1 cellular context compared by ENCODE assay signal in the genomic region with DNA sequence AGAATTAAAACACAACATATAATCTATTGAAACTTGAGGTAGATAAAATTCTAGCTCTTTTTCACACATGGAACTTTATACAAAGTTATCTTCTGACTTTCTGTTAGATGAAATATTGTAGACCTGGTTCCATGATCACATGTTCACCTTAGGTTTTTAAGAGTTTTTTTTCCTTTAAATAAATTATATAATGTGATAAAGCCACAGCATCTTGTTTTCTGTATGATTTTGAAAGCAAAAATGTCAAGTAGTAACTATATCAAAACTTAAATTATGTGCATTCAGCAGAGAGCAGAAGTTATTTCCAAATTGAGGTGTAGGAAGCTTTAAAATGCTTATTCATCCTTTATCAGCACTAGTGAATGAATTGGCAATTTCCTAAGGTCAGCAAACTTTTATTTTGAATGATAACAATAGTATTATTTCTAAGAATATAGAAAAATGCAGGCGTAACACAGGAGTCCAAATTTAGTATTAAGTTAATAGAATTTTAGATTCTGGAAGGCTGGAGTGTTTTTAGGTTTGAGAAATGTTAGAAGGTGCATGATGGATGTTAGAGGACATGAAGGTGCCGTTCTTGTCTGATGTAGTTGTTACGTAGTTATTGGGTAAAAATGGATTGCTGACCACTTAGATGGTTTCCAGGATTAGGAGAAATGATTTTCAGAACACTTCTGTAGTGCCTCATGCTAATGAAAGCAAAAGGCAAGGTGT.
TF ChIP-seq lines count a peak whose summit lies in the region.

No MANE protein-coding gene starts in this region.

TF ChIP-seq in K562, 482 proteins besides CTCF, POLR2A, EP300 and RAD21 (continued from another document and continues in another):
- TF ChIP-seq, protein P1, sequence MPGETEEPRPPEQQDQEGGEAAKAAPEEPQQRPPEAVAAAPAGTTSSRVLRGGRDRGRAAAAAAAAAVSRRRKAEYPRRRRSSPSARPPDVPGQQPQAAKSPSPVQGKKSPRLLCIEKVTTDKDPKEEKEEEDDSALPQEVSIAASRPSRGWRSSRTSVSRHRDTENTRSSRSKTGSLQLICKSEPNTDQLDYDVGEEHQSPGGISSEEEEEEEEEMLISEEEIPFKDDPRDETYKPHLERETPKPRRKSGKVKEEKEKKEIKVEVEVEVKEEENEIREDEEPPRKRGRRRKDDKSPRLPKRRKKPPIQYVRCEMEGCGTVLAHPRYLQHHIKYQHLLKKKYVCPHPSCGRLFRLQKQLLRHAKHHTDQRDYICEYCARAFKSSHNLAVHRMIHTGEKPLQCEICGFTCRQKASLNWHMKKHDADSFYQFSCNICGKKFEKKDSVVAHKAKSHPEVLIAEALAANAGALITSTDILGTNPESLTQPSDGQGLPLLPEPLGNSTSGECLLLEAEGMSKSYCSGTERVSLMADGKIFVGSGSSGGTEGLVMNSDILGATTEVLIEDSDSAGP (CRISPR knock-in tag; IDR thresholded peaks at IDR 0.05): no peak
- TF ChIP-seq NCOR1 (IDR thresholded peaks at IDR 0.05) (peak; percentile 35; the same call in 1 of the 2 replicates), HDAC1 (IDR thresholded peaks at IDR 0.05) (peak in 1 of 2 experiments; percentile 43; a peak in 1 of 4 replicates), ARNT (IDR thresholded peaks at IDR 0.05) (peak in 1 of 2 experiments; percentile 48; a peak in 1 of 4 replicates), NR2C1 (IDR thresholded peaks at IDR 0.05) (peak; percentile 32), NR2C1 (tag; IDR thresholded peaks at IDR 0.05) (no peak; the same call in 1 of the 2 replicates), C11orf30 (IDR thresholded peaks at IDR 0.05; ENCODE audit: low read depth) (peak; percentile 100), DPF2 (IDR thresholded peaks at IDR 0.05) (peak; percentile 95), FOXJ2 (tag; IDR thresholded peaks at IDR 0.05) (0 out of 2 replicates have a peak, but pooled peaks have one; percentile 25), ZNF436 (CRISPR knock-in tag; IDR thresholded peaks at IDR 0.05) (no peak), FOXM1 (IDR thresholded peaks at IDR 0.05; ENCODE audit: low read depth) (peak; percentile 51; the same call in 1 of the 2 replicates), FOXM1 (CRISPR knock-in tag; IDR thresholded peaks at IDR 0.05; ENCODE audit: low read depth) (no peak), ZNF143 (CRISPR knock-in tag; IDR thresholded peaks at IDR 0.05) (no peak), KLF10 (CRISPR knock-in tag; IDR thresholded peaks at IDR 0.05) (no peak), ZBTB1 (CRISPR knock-in tag; IDR thresholded peaks at IDR 0.05; ENCODE audit: borderline replicate concordance, low read depth) (no peak), KAT2B (IDR thresholded peaks at IDR 0.05; ENCODE audit: low read depth, low read length) (no peak), MYC (IDR thresholded peaks at IDR 0.05; ENCODE audit: low read depth, low read length) (peak; percentile 45; the same call in 1 of the 2 replicates), MYC (CRISPR knock-in tag; IDR thresholded peaks at IDR 0.05; ENCODE audit: borderline replicate concordance, low read depth) (no peak), EP400 (IDR thresholded peaks at IDR 0.05) (peak; percentile 63), ZNF347 (CRISPR knock-in tag; IDR thresholded peaks at IDR 0.05; ENCODE audit: low read depth) (no peak), ZNF316 (IDR thresholded peaks at IDR 0.05) (peak; percentile 100), NUFIP1 (IDR thresholded peaks at IDR 0.05; ENCODE audit: partially characterized antibody) (no peak), KDM1A (IDR thresholded peaks at IDR 0.05) (peak; percentile 46 to 60; a peak in 2 of 4 replicates), ZNF668 (CRISPR knock-in tag; IDR thresholded peaks at IDR 0.05) (peak; percentile 72; the same call in 1 of the 2 replicates), NR2C2 (CRISPR knock-in tag; IDR thresholded peaks at IDR 0.05) (no peak), NR2C2 (tag; IDR thresholded peaks at IDR 0.05) (peak; percentile 26; the same call in 1 of the 2 replicates), ATF7 (IDR thresholded peaks at IDR 0.05) (0 out of 2 replicates have a peak, but pooled peaks have one; percentile 10), PML (IDR thresholded peaks at IDR 0.05; ENCODE audit: low read length) (no peak), MCM3 (IDR thresholded peaks at IDR 0.05) (no peak), CBFA2T2 (conservative IDR thresholded peaks at IDR 0.05) (no peak)
- TF ChIP-seq, protein P2, sequence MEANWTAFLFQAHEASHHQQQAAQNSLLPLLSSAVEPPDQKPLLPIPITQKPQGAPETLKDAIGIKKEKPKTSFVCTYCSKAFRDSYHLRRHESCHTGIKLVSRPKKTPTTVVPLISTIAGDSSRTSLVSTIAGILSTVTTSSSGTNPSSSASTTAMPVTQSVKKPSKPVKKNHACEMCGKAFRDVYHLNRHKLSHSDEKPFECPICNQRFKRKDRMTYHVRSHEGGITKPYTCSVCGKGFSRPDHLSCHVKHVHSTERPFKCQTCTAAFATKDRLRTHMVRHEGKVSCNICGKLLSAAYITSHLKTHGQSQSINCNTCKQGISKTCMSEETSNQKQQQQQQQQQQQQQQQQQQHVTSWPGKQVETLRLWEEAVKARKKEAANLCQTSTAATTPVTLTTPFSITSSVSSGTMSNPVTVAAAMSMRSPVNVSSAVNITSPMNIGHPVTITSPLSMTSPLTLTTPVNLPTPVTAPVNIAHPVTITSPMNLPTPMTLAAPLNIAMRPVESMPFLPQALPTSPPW (CRISPR knock-in tag; IDR thresholded peaks at IDR 0.05): peak; percentile 26; the same call in 1 of the 2 replicates
- TF ChIP-seq, protein P3, sequence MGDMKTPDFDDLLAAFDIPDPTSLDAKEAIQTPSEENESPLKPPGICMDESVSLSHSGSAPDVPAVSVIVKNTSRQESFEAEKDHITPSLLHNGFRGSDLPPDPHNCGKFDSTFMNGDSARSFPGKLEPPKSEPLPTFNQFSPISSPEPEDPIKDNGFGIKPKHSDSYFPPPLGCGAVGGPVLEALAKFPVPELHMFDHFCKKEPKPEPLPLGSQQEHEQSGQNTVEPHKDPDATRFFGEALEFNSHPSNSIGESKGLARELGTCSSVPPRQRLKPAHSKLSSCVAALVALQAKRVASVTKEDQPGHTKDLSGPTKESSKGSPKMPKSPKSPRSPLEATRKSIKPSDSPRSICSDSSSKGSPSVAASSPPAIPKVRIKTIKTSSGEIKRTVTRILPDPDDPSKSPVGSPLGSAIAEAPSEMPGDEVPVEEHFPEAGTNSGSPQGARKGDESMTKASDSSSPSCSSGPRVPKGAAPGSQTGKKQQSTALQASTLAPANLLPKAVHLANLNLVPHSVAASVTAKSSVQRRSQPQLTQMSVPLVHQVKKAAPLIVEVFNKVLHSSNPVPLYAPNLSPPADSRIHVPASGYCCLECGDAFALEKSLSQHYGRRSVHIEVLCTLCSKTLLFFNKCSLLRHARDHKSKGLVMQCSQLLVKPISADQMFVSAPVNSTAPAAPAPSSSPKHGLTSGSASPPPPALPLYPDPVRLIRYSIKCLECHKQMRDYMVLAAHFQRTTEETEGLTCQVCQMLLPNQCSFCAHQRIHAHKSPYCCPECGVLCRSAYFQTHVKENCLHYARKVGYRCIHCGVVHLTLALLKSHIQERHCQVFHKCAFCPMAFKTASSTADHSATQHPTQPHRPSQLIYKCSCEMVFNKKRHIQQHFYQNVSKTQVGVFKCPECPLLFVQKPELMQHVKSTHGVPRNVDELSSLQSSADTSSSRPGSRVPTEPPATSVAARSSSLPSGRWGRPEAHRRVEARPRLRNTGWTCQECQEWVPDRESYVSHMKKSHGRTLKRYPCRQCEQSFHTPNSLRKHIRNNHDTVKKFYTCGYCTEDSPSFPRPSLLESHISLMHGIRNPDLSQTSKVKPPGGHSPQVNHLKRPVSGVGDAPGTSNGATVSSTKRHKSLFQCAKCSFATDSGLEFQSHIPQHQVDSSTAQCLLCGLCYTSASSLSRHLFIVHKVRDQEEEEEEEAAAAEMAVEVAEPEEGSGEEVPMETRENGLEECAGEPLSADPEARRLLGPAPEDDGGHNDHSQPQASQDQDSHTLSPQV (IDR thresholded peaks at IDR 0.05): peak; percentile 91
- TF ChIP-seq, protein P4, sequence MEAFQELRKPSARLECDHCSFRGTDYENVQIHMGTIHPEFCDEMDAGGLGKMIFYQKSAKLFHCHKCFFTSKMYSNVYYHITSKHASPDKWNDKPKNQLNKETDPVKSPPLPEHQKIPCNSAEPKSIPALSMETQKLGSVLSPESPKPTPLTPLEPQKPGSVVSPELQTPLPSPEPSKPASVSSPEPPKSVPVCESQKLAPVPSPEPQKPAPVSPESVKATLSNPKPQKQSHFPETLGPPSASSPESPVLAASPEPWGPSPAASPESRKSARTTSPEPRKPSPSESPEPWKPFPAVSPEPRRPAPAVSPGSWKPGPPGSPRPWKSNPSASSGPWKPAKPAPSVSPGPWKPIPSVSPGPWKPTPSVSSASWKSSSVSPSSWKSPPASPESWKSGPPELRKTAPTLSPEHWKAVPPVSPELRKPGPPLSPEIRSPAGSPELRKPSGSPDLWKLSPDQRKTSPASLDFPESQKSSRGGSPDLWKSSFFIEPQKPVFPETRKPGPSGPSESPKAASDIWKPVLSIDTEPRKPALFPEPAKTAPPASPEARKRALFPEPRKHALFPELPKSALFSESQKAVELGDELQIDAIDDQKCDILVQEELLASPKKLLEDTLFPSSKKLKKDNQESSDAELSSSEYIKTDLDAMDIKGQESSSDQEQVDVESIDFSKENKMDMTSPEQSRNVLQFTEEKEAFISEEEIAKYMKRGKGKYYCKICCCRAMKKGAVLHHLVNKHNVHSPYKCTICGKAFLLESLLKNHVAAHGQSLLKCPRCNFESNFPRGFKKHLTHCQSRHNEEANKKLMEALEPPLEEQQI (IDR thresholded peaks at IDR 0.05): no peak; the same call in 1 of the 2 replicates
- TF ChIP-seq, protein P5, sequence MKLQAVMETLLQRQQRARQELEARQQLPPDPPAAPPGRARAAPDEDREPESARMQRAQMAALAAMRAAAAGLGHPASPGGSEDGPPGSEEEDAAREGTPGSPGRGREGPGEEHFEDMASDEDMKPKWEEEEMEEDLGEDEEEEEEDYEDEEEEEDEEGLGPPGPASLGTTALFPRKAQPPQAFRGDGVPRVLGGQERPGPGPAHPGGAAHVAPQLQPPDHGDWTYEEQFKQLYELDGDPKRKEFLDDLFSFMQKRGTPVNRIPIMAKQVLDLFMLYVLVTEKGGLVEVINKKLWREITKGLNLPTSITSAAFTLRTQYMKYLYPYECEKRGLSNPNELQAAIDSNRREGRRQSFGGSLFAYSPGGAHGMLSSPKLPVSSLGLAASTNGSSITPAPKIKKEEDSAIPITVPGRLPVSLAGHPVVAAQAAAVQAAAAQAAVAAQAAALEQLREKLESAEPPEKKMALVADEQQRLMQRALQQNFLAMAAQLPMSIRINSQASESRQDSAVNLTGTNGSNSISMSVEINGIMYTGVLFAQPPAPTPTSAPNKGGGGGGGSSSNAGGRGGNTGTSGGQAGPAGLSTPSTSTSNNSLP (IDR thresholded peaks at IDR 0.05; ENCODE audit: borderline replicate concordance, low read depth, low read length): peak; percentile 40; the same call in 1 of the 2 replicates
- TF ChIP-seq, protein P6, sequence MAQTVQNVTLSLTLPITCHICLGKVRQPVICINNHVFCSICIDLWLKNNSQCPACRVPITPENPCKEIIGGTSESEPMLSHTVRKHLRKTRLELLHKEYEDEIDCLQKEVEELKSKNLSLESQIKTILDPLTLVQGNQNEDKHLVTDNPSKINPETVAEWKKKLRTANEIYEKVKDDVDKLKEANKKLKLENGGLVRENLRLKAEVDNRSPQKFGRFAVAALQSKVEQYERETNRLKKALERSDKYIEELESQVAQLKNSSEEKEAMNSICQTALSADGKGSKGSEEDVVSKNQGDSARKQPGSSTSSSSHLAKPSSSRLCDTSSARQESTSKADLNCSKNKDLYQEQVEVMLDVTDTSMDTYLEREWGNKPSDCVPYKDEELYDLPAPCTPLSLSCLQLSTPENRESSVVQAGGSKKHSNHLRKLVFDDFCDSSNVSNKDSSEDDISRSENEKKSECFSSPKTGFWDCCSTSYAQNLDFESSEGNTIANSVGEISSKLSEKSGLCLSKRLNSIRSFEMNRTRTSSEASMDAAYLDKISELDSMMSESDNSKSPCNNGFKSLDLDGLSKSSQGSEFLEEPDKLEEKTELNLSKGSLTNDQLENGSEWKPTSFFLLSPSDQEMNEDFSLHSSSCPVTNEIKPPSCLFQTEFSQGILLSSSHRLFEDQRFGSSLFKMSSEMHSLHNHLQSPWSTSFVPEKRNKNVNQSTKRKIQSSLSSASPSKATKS (CRISPR knock-in tag; IDR thresholded peaks at IDR 0.05): no peak
- TF ChIP-seq, protein P7, sequence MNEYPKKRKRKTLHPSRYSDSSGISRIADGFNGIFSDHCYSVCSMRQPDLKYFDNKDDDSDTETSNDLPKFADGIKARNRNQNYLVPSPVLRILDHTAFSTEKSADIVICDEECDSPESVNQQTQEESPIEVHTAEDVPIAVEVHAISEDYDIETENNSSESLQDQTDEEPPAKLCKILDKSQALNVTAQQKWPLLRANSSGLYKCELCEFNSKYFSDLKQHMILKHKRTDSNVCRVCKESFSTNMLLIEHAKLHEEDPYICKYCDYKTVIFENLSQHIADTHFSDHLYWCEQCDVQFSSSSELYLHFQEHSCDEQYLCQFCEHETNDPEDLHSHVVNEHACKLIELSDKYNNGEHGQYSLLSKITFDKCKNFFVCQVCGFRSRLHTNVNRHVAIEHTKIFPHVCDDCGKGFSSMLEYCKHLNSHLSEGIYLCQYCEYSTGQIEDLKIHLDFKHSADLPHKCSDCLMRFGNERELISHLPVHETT (CRISPR knock-in tag; conservative IDR thresholded peaks at IDR 0.05 in 1 of 2, IDR thresholded peaks at IDR 0.05 in 1 of 2): peak in 1 of 2 experiments; percentile 66; a peak in 1 of 4 replicates
- TF ChIP-seq, protein P8, sequence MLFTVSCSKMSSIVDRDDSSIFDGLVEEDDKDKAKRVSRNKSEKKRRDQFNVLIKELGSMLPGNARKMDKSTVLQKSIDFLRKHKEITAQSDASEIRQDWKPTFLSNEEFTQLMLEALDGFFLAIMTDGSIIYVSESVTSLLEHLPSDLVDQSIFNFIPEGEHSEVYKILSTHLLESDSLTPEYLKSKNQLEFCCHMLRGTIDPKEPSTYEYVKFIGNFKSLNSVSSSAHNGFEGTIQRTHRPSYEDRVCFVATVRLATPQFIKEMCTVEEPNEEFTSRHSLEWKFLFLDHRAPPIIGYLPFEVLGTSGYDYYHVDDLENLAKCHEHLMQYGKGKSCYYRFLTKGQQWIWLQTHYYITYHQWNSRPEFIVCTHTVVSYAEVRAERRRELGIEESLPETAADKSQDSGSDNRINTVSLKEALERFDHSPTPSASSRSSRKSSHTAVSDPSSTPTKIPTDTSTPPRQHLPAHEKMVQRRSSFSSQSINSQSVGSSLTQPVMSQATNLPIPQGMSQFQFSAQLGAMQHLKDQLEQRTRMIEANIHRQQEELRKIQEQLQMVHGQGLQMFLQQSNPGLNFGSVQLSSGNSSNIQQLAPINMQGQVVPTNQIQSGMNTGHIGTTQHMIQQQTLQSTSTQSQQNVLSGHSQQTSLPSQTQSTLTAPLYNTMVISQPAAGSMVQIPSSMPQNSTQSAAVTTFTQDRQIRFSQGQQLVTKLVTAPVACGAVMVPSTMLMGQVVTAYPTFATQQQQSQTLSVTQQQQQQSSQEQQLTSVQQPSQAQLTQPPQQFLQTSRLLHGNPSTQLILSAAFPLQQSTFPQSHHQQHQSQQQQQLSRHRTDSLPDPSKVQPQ (CRISPR knock-in tag; IDR thresholded peaks at IDR 0.05; ENCODE audit: borderline replicate concordance): no peak
- TF ChIP-seq, protein P9, sequence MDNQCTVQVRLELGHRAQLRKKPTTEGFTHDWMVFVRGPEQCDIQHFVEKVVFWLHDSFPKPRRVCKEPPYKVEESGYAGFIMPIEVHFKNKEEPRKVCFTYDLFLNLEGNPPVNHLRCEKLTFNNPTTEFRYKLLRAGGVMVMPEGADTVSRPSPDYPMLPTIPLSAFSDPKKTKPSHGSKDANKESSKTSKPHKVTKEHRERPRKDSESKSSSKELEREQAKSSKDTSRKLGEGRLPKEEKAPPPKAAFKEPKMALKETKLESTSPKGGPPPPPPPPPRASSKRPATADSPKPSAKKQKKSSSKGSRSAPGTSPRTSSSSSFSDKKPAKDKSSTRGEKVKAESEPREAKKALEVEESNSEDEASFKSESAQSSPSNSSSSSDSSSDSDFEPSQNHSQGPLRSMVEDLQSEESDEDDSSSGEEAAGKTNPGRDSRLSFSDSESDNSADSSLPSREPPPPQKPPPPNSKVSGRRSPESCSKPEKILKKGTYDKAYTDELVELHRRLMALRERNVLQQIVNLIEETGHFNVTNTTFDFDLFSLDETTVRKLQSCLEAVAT (IDR thresholded peaks at IDR 0.05): 0 out of 4 replicates have a peak, but pooled peaks of 1 of the 2 experiments have one; percentile 13
